ENCODE assay signal across 15 cellular contexts in the genomic region with DNA sequence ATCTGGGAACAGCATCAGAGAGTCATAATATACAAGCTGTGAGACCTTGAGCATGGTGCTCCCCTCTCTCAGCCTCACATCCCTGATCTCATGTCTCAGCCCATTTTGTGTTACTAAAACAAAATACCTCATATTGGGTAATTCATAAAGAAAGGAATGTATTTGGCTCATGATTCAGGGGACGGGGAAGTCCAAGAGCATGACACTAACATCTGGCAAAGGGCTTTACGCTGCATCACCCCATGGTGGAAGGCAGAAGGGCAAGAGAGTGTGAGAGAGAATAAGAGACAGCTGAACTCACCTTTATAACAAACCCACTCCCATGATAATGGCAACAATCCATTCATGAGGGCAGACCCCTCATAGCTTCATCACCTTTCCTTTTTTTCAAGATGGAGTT. TPM values are rescaled to one million over a fixed set of nuclear protein-coding genes. Genes with fewer than 3 reads are reported as not detected.
DNase-seq lines count a peak whose midpoint lies in the region; ATAC-seq and TF ChIP-seq lines count a peak whose summit lies in the region.
"Had no signal": no experiment of that assay in that cellular context is flagged by ENCODE, and none has a peak within 500 bp of the region (broad histone marks: within the 10 kb centered on the region; RNA-seq: fewer than 3 reads in every experiment).

No MANE protein-coding gene starts in this region.

- dilution Hi-C loops in mammary epithelial cell (cut with HindIII; ENCODE audit: low sequenced_read_pairs), result no loop called here

- POLR2A ChIA-PET in MCF 10A (lab: Yijun Ruan, JAX), result interaction anchor here (0.6 to 1.3 kb wide), 4 partner anchors 14 to 230 kb away, joined by 3 to 4 read pairs (median 3); no protein-coding TSS in a partner anchor

- no peaks in the 10 kb centered on the region for H3K36me3 Mint-ChIP-seq in MCF 10A (ENCODE audit: insufficient read depth, unreplicated experiment)
- H3K36me3 Mint-ChIP-seq in stimulated activated memory B cell treated with anti-CD40 and anti-IgM and Interleukin-4, amounts not matched to agents 10 μg/mL and 1 μg/mL and 100 μg/mL, for 72 hours, result no peaks in the 10 kb centered on the region
- H3K36me3 Mint-ChIP-seq: CD8-positive, alpha-beta T cell had no signal

- no peaks in the 10 kb centered on the region for H3K27me3 Mint-ChIP-seq in MCF 10A (ENCODE audit: insufficient read depth, unreplicated experiment)
- H3K27me3 Mint-ChIP-seq in stimulated activated memory B cell treated with anti-CD40 and anti-IgM and Interleukin-4, amounts not matched to agents 10 μg/mL and 1 μg/mL and 100 μg/mL, for 72 hours, result no peaks in the 10 kb centered on the region
- H3K27me3 Mint-ChIP-seq: B cell had no signal

- H3K79me2 ChIP-seq in mammary epithelial cell (ENCODE audit: insufficient read depth, low read length), result no peaks in the 10 kb centered on the region
- H3K79me2 ChIP-seq in GM23248 (ENCODE audit: insufficient read depth), result no peaks in the 10 kb centered on the region

- no peak for TF ChIP-seq CTCF in mammary epithelial cell (conservative IDR thresholded peaks at IDR 0.05 in 1 of 2, IDR thresholded peaks at IDR 0.05 in 1 of 2; ENCODE audit: extremely low read depth in 1 of 2, insufficient read depth in 1 of 2, low read depth in 1 of 2, low read length in 2 of 2)
- TF ChIP-seq CTCF in MCF 10A (IDR thresholded peaks at IDR 0.05; ENCODE audit: unreplicated experiment), result no peak
- no peak for TF ChIP-seq CTCF in choroid plexus epithelial cell (conservative IDR thresholded peaks at IDR 0.05; ENCODE audit: low read depth, low read length)

- H3K9me3 Mint-ChIP-seq in MCF 10A (ENCODE audit: unreplicated experiment), result peaks cover 9% of the 10 kb centered on the region
- H3K9me3 Mint-ChIP-seq in stimulated activated memory B cell treated with anti-CD40 and anti-IgM and Interleukin-4, amounts not matched to agents 10 μg/mL and 1 μg/mL and 100 μg/mL, for 72 hours, result peaks cover 8% of the 10 kb centered on the region

- no peaks in the 10 kb centered on the region for H3K27me3 ChIP-seq in mammary epithelial cell (ENCODE audit: insufficient read depth, low read length)
- H3K27me3 ChIP-seq in GM23248 (replicated peaks; ENCODE audit: insufficient read depth), result 0 out of 2 replicates have a peak, but pooled peaks cover 8% of the 10 kb centered on the region
- H3K27me3 ChIP-seq: BLaER1 treated with 17β-estradiol and CSF1 and Interleukin-3, amounts not matched to agents 10 nM and 100 nM had no signal

- WGBS in mammary epithelial cell (ENCODE audit: low coverage, missing lambda C conversion rate), result 55% methylated on average over 2 of the region's 2 CpGs
- WGBS in GM23248 (ENCODE audit: low coverage in 1 of 2, low lambda C conversion rate in 2 of 2, missing lambda C conversion rate in 2 of 2), 2 experiments, result 3 to 7% methylated on average over 2 of the region's 2 CpGs

- H3K36me3 ChIP-seq in mammary epithelial cell (ENCODE audit: insufficient read depth, low read length) (no peaks in the 10 kb centered on the region), GM23248 (ENCODE audit: low read depth) (no peaks in the 10 kb centered on the region)
- H3K36me3 ChIP-seq: BLaER1 treated with 17β-estradiol and CSF1 and Interleukin-3, amounts not matched to agents 10 nM and 100 nM had no signal

- CTCF ChIA-PET in mammary epithelial cell (lab: Charles Lee; ENCODE audit: low non-redundant PET) (no interaction called here), MCF 10A (lab: Yijun Ruan, JAX) (interaction anchor here (0.6 kb wide), 1 partner anchor 625 kb away, joined by 4 read pairs; no protein-coding TSS in a partner anchor)

- H3K9ac ChIP-seq in mammary epithelial cell (ENCODE audit: insufficient read depth, low read length) (no peak overlapping the region), GM23248 (no peak overlapping the region)
- H3K9ac ChIP-seq: BLaER1 treated with 17β-estradiol and CSF1 and Interleukin-3, amounts not matched to agents 10 nM and 100 nM had no signal

- H3K4me3 Mint-ChIP-seq in MCF 10A (ENCODE audit: unreplicated experiment), result no peak overlapping the region
- H3K4me3 Mint-ChIP-seq in stimulated activated memory B cell treated with anti-CD40 and anti-IgM and Interleukin-4, amounts not matched to agents 10 μg/mL and 1 μg/mL and 100 μg/mL, for 72 hours, result no peak overlapping the region
- H3K4me3 Mint-ChIP-seq: B cell; CD8-positive, alpha-beta T cell; GM23338 had no signal

- H3K9me3 ChIP-seq in mammary epithelial cell (replicated peaks; ENCODE audit: insufficient read depth, low read length), result no peaks in the 10 kb centered on the region
- no peaks in the 10 kb centered on the region for H3K9me3 ChIP-seq in GM23248 (ENCODE audit: low read depth)

- H2AFZ ChIP-seq in mammary epithelial cell (ENCODE audit: low read depth, low read length), result no peak overlapping the region
- H2AFZ ChIP-seq in GM23248, result no peak overlapping the region
- H2AFZ ChIP-seq: GM23338 had no signal

- no peak for ATAC-seq in stimulated activated memory B cell treated with anti-CD40 and anti-IgM and Interleukin-4, amounts not matched to agents 10 μg/mL and 1 μg/mL and 100 μg/mL, for 72 hours
- ATAC-seq in HG03520 (IDR thresholded peaks at IDR 0.05; ENCODE audit: unreplicated experiment), result no peak
- ATAC-seq: CD8-positive, alpha-beta T cell; GM23338 had no signal

- H3K4me2 ChIP-seq in mammary epithelial cell (ENCODE audit: insufficient read depth, low read depth, low read length) (no peak overlapping the region), GM23248 (ENCODE audit: unreplicated experiment) (no peak overlapping the region)
- H3K4me2 ChIP-seq: BLaER1 treated with 17β-estradiol and CSF1 and Interleukin-3, amounts not matched to agents 10 nM and 100 nM; GM23338 had no signal

- BruUV-seq in mammary epithelial cell (replicated peaks; lab: Mats Ljungman, UMichigan) (no TSS peak), MCF 10A (replicated peaks; lab: Mats Ljungman, UMichigan) (no TSS peak)

- no peak overlapping the region for H3K4me3 ChIP-seq in mammary epithelial cell (replicated peaks in 1 of 3; ENCODE audit: insufficient read depth in 1 of 3, low read depth in 2 of 3, low read length in 3 of 3)
- no peak overlapping the region for H3K4me3 ChIP-seq in GM23248
- H3K4me3 ChIP-seq in choroid plexus epithelial cell (ENCODE audit: low read depth, low read length), result no peak overlapping the region
- H3K4me3 ChIP-seq: BLaER1 treated with 17β-estradiol and CSF1 and Interleukin-3, amounts not matched to agents 10 nM and 100 nM; GM23338 had no signal

- no peaks in the 10 kb centered on the region for H4K20me1 ChIP-seq in mammary epithelial cell (ENCODE audit: insufficient read depth, low read length)
- H4K20me1 ChIP-seq in GM23248 (ENCODE audit: insufficient read depth), result no peaks in the 10 kb centered on the region
- H4K20me1 ChIP-seq: BLaER1 treated with 17β-estradiol and CSF1 and Interleukin-3, amounts not matched to agents 10 nM and 100 nM had no signal

- no peaks in the 10 kb centered on the region for H3K9me2 ChIP-seq in GM23248 (ENCODE audit: insufficient read depth)

- no peak overlapping the region for H3K27ac Mint-ChIP-seq in MCF 10A (ENCODE audit: low read depth, unreplicated experiment)
- no peak overlapping the region for H3K27ac Mint-ChIP-seq in stimulated activated memory B cell treated with anti-CD40 and anti-IgM and Interleukin-4, amounts not matched to agents 10 μg/mL and 1 μg/mL and 100 μg/mL, for 72 hours
- H3K27ac Mint-ChIP-seq: B cell; CD8-positive, alpha-beta T cell; GM23338 had no signal

- H3F3A ChIP-seq in GM23248 (ENCODE audit: insufficient read depth), result no peaks in the 10 kb centered on the region

- no peaks in the 10 kb centered on the region for H3K4me1 Mint-ChIP-seq in MCF 10A (ENCODE audit: insufficient read depth, unreplicated experiment)
- H3K4me1 Mint-ChIP-seq in stimulated activated memory B cell treated with anti-CD40 and anti-IgM and Interleukin-4, amounts not matched to agents 10 μg/mL and 1 μg/mL and 100 μg/mL, for 72 hours, result no peaks in the 10 kb centered on the region
- H3K4me1 Mint-ChIP-seq: GM23338 had no signal

- peak; percentile 18 for DNase-seq in mammary epithelial cell
- DNase-seq in MCF 10A (ENCODE audit: unreplicated experiment), result no peak
- peak; percentile 26 for DNase-seq in GM23248
- DNase-seq in choroid plexus epithelial cell (ENCODE audit: low read depth), result peak; percentile 26
- no peak for DNase-seq in activated effector memory CD4-positive, alpha-beta T cell treated with Interleukin-2 at 50 U/mL for 16 hours
- DNase-seq: 8988T; Calu3; CD8-positive, alpha-beta T cell; DMS79 treated with DMSO at 0.1 percent for 48 hours; HCEC 1CT had no signal

- peaks cover 12% of the 10 kb centered on the region for H3K4me1 ChIP-seq in mammary epithelial cell (ENCODE audit: insufficient read depth, low read length)
- no peaks in the 10 kb centered on the region for H3K4me1 ChIP-seq in GM23248 (ENCODE audit: insufficient read depth)

- H3K27ac ChIP-seq in mammary epithelial cell (ENCODE audit: insufficient read depth, low read depth, low read length) (no peak overlapping the region), GM23248 (no peak overlapping the region)

- in situ Hi-C loops in mammary epithelial cell (cut with MboI; ENCODE audit: low sequenced_read_pairs in 2 of 2) (no loop called here), GM23248 (cut with MboI) (no loop called here)

- intact Hi-C loops in mammary epithelial cell (cut with micrococcal nuclease) (no loop called here), MCF 10A (cut with micrococcal nuclease) (no loop called here)

RNA-seq across cellular contexts. Expression of a gene that starts 36.5 kb away (rescaled TPM):
- total RNA-seq in mammary epithelial cell (1 to 10 TPM; 3.0 to 3.5 TPM), MCF 10A (2022) (4.2 and 8.0 TPM in 2 replicates)
- polyA plus RNA-seq in mammary epithelial cell (3.0 TPM), GM23248 (2016; fragmentation: Nextera tagmentation; extraction: Ambion mirVana) (7.9 and 9.7 TPM in 2 replicates)
- 2.2 TPM for polyA minus RNA-seq in mammary epithelial cell
- total RNA-seq in GM23248 (2014; rRNA removed; shearing (Covaris generic)), result 7.1 and 10.1 TPM in 2 replicates

RNA-seq across cellular contexts. Expression of a gene that starts 51.7 kb away (rescaled TPM):
- total RNA-seq in mammary epithelial cell, result under 1 TPM; 0.33 to 0.52 TPM
- 0.80 TPM for polyA plus RNA-seq in mammary epithelial cell
- 3.0 TPM for polyA minus RNA-seq in mammary epithelial cell
- total RNA-seq in MCF 10A (2022), result 11.9 and 13.7 TPM in 2 replicates
- total RNA-seq in GM23248 (2014; rRNA removed; shearing (Covaris generic)), result 0.11 and 0.89 TPM in 2 replicates
- polyA plus RNA-seq in GM23248 (2016; fragmentation: Nextera tagmentation; extraction: Ambion mirVana), result 0.33 and 0.41 TPM in 2 replicates

Comparison
In these comparisons a context has a peak if more than half of its experiments do, and no peak if none do; other contexts are left out.
1. DNase-seq: peak in mammary epithelial cell (single experiment), GM23248 (single experiment) and choroid plexus epithelial cell (single experiment); none in MCF 10A (single experiment) and activated effector memory CD4-positive, alpha-beta T cell treated with Interleukin-2 at 50 U/mL for 16 hours (single experiment).